15 cellular contexts compared by ENCODE assay signal in the genomic region with DNA sequence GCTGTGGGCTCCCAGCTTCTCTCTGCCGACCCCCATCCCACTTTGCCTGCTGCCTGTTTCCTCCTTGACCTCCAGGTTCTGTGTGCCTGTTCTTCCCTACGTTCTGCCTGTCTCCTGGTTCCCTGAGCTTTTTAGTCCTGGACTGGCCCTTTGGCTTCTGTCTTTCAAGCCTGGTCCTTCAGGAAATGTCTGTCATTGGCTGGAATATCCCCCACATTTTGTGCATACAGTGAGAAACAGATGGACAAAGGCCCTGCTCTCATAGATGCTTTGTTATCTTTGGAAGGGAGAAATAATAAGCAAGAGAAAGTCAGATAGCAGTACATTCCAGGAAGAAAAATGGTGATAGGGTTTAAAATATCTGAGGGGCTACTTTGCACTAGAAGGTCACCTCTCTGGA. TPM values are rescaled to one million over a fixed set of nuclear protein-coding genes. Genes with fewer than 3 reads are reported as not detected.
A peak's percentile ranks its signal among the peaks of the same experiment; 100 is the strongest.
DNase-seq lines count a peak whose midpoint lies in the region; ATAC-seq and TF ChIP-seq lines count a peak whose summit lies in the region.
"Had no signal": no experiment of that assay in that cellular context is flagged by ENCODE, and none has a peak within 500 bp of the region (broad histone marks: within the 10 kb centered on the region; RNA-seq: fewer than 3 reads in every experiment).

No MANE protein-coding gene starts in this region.

- H3K27me3 Mint-ChIP-seq in activated CD4-positive, alpha-beta T cell treated with anti-CD3 and anti-CD28 coated beads, Interleukin-2, amount 10 ng/mL, durations not matched to agents 24 days and 14 days, result peaks cover 3% of the 10 kb centered on the region
- no peaks in the 10 kb centered on the region for H3K27me3 Mint-ChIP-seq in activated CD4-positive, alpha-beta T cell treated with anti-CD3 and anti-CD28 coated beads, Interleukin-2, amount 10 ng/mL, durations not matched to agents 7 days and 5 days
- no peaks in the 10 kb centered on the region for H3K27me3 Mint-ChIP-seq in activated naive CD8-positive, alpha-beta T cell treated with anti-CD3 and anti-CD28 coated beads, Interleukin-2, amount 10 ng/mL, durations not matched to agents 7 days and 5 days

- H3K27ac Mint-ChIP-seq in activated CD4-positive, alpha-beta T cell treated with anti-CD3 and anti-CD28 coated beads, Interleukin-2, amount 10 ng/mL, durations not matched to agents 24 days and 14 days, result no peak overlapping the region
- H3K27ac Mint-ChIP-seq in activated CD4-positive, alpha-beta T cell treated with anti-CD3 and anti-CD28 coated beads, Interleukin-2, amount 10 ng/mL, durations not matched to agents 7 days and 5 days, result no peak overlapping the region
- peak overlapping the region; percentile 81 for H3K27ac Mint-ChIP-seq in activated naive CD8-positive, alpha-beta T cell treated with anti-CD3 and anti-CD28 coated beads, Interleukin-2, amount 10 ng/mL, durations not matched to agents 7 days and 5 days

- no peak overlapping the region for H3K4me3 ChIP-seq in sigmoid colon
- H3K4me3 ChIP-seq in adrenal gland, result no peak overlapping the region
- H3K4me3 ChIP-seq: thyroid gland had no signal

- no peaks in the 10 kb centered on the region for H3K9me3 Mint-ChIP-seq in activated CD4-positive, alpha-beta T cell treated with anti-CD3 and anti-CD28 coated beads, Interleukin-2, amount 10 ng/mL, durations not matched to agents 24 days and 14 days
- no peaks in the 10 kb centered on the region for H3K9me3 Mint-ChIP-seq in activated CD4-positive, alpha-beta T cell treated with anti-CD3 and anti-CD28 coated beads, Interleukin-2, amount 10 ng/mL, durations not matched to agents 7 days and 5 days
- H3K9me3 Mint-ChIP-seq in activated naive CD8-positive, alpha-beta T cell treated with anti-CD3 and anti-CD28 coated beads, Interleukin-2, amount 10 ng/mL, durations not matched to agents 7 days and 5 days, result no peaks in the 10 kb centered on the region

- CTCF ChIA-PET in activated CD4-positive, alpha-beta T cell treated with anti-CD3 and anti-CD28 coated beads, Interleukin-2, amount 10 ng/mL, durations not matched to agents 7 days and 5 days (lab: Charles Lee), result no interaction called here

- WGBS in sigmoid colon, 2 donors, result 92 to 93% methylated on average over 2 of the region's 2 CpGs
- 64 to 91% (median 84%) methylated on average over 2 of the region's 2 CpGs for WGBS in adrenal gland, 4 donors

- H3K4me1 Mint-ChIP-seq in activated CD4-positive, alpha-beta T cell treated with anti-CD3 and anti-CD28 coated beads, Interleukin-2, amount 10 ng/mL, durations not matched to agents 24 days and 14 days, result peaks cover 59% of the 10 kb centered on the region
- H3K4me1 Mint-ChIP-seq in activated CD4-positive, alpha-beta T cell treated with anti-CD3 and anti-CD28 coated beads, Interleukin-2, amount 10 ng/mL, durations not matched to agents 7 days and 5 days, result peaks cover 78% of the 10 kb centered on the region
- H3K4me1 Mint-ChIP-seq in activated naive CD8-positive, alpha-beta T cell treated with anti-CD3 and anti-CD28 coated beads, Interleukin-2, amount 10 ng/mL, durations not matched to agents 7 days and 5 days, result peaks cover 64% of the 10 kb centered on the region

- peak overlapping the region; percentile 35 for H3K4me3 Mint-ChIP-seq in activated CD4-positive, alpha-beta T cell treated with anti-CD3 and anti-CD28 coated beads, Interleukin-2, amount 10 ng/mL, durations not matched to agents 24 days and 14 days
- H3K4me3 Mint-ChIP-seq in activated CD4-positive, alpha-beta T cell treated with anti-CD3 and anti-CD28 coated beads, Interleukin-2, amount 10 ng/mL, durations not matched to agents 7 days and 5 days, result no peak overlapping the region
- H3K4me3 Mint-ChIP-seq in activated naive CD8-positive, alpha-beta T cell treated with anti-CD3 and anti-CD28 coated beads, Interleukin-2, amount 10 ng/mL, durations not matched to agents 7 days and 5 days, result no peak overlapping the region

- peaks cover 16% of the 10 kb centered on the region for H3K36me3 Mint-ChIP-seq in activated CD4-positive, alpha-beta T cell treated with anti-CD3 and anti-CD28 coated beads, Interleukin-2, amount 10 ng/mL, durations not matched to agents 24 days and 14 days (ENCODE audit: low read depth)
- peaks cover 45% of the 10 kb centered on the region for H3K36me3 Mint-ChIP-seq in activated CD4-positive, alpha-beta T cell treated with anti-CD3 and anti-CD28 coated beads, Interleukin-2, amount 10 ng/mL, durations not matched to agents 7 days and 5 days (ENCODE audit: low read depth)
- H3K36me3 Mint-ChIP-seq in activated naive CD8-positive, alpha-beta T cell treated with anti-CD3 and anti-CD28 coated beads, Interleukin-2, amount 10 ng/mL, durations not matched to agents 7 days and 5 days, result peaks cover 14% of the 10 kb centered on the region

- H3K9me3 ChIP-seq in sigmoid colon (no peaks in the 10 kb centered on the region), adrenal gland (replicated peaks in 1 of 3) (no peaks in the 10 kb centered on the region)
- H3K9me3 ChIP-seq: thyroid gland had no signal

- H3K27me3 ChIP-seq in sigmoid colon, result no peaks in the 10 kb centered on the region
- no peaks in the 10 kb centered on the region for H3K27me3 ChIP-seq in adrenal gland
- H3K27me3 ChIP-seq: thyroid gland had no signal

- TF ChIP-seq POLR2A in sigmoid colon (IDR thresholded peaks at IDR 0.05) (no peak), adrenal gland (IDR thresholded peaks at IDR 0.05) (no peak)

- ATAC-seq in activated naive CD8-positive, alpha-beta T cell treated with anti-CD3 and anti-CD28 coated beads, Interleukin-2, amount 10 ng/mL, durations not matched to agents 7 days and 5 days (ENCODE audit: low read depth), result no peak
- peak; percentile 1 for ATAC-seq in left ventricle myocardium superior
- ATAC-seq: Panc1 had no signal

- intact Hi-C loops in activated CD4-positive, alpha-beta T cell treated with anti-CD3 and anti-CD28 coated beads, Interleukin-2, amount 10 ng/mL, durations not matched to agents 24 days and 14 days (cut with micrococcal nuclease), result no loop called here
- intact Hi-C loops in left ventricle myocardium superior (cut with micrococcal nuclease) (no loop called here), sigmoid colon (cut with DNase I) (no loop called here), adrenal gland (cut with DNase I) (loop anchor here in 1 of 2 donors (10.0 kb wide), 1 partner anchor 145 kb away; no protein-coding TSS in a partner anchor)

- no peak for TF ChIP-seq EP300 in sigmoid colon (IDR thresholded peaks at IDR 0.05)

- H3K4me1 ChIP-seq in sigmoid colon (peaks cover 0 to 43% (median 21%) of the 10 kb centered on the region in 4 donors), adrenal gland (replicated peaks in 1 of 2) (peaks cover 3 to 42% of the 10 kb centered on the region in 2 donors)

- POLR2A ChIA-PET in activated CD4-positive, alpha-beta T cell treated with anti-CD3 and anti-CD28 coated beads, Interleukin-2, amount 10 ng/mL, durations not matched to agents 7 days and 5 days (lab: Charles Lee), result no interaction called here
- POLR2A ChIA-PET in activated naive CD8-positive, alpha-beta T cell treated with anti-CD3 and anti-CD28 coated beads, Interleukin-2, amount 10 ng/mL, durations not matched to agents 7 days and 5 days (lab: Charles Lee), result no interaction called here

- H3K27ac ChIP-seq in substantia nigra (ENCODE audit: low read depth, low read length, poor library complexity, severe bottlenecking) (peak overlapping the region; percentile 95), sigmoid colon (no peak overlapping the region), adrenal gland (no peak overlapping the region)
- H3K27ac ChIP-seq: 22Rv1, thyroid gland had no signal

- no peak for DNase-seq in activated CD4-positive, alpha-beta T cell treated with anti-CD3 and anti-CD28 coated beads, Interleukin-2, amount 10 ng/mL, durations not matched to agents 24 days and 14 days
- DNase-seq in activated CD4-positive, alpha-beta T cell treated with anti-CD3 and anti-CD28 coated beads, Interleukin-2, amount 10 ng/mL, durations not matched to agents 7 days and 5 days, result no peak
- no peak for DNase-seq in activated naive CD8-positive, alpha-beta T cell treated with anti-CD3 and anti-CD28 coated beads, Interleukin-2, amount 10 ng/mL, durations not matched to agents 7 days and 5 days
- no peak for DNase-seq in left ventricle myocardium superior
- no peak for DNase-seq in substantia nigra (lab: John Stamatoyannopoulos, UW)
- DNase-seq in sigmoid colon, result no peak
- no peak for DNase-seq in adrenal gland
- DNase-seq in NCI-H2107 treated with DMSO at 0.1 percent for 48 hours (lab: John Stamatoyannopoulos, UW; ENCODE audit: unreplicated experiment), result no peak
- DNase-seq: activated T-cell treated with anti-CD3 and anti-CD28 coated beads, Interleukin-2, amount 50 U/mL, for 1 hour; GDM1; Karpas-422; NCI-H526; thyroid gland had no signal

- no peaks in the 10 kb centered on the region for H3K36me3 ChIP-seq in sigmoid colon
- no peaks in the 10 kb centered on the region for H3K36me3 ChIP-seq in adrenal gland (replicated peaks in 1 of 2)
- H3K36me3 ChIP-seq: thyroid gland had no signal

- no peak for TF ChIP-seq CTCF in sigmoid colon (IDR thresholded peaks at IDR 0.05)
- no peak for TF ChIP-seq CTCF in adrenal gland (IDR thresholded peaks at IDR 0.05)

RNA-seq across cellular contexts. Expression of a gene that starts 5.7 kb away (rescaled TPM):
- 23.7 and 25.7 TPM in 2 replicates for total RNA-seq in activated CD4-positive, alpha-beta T cell treated with anti-CD3 and anti-CD28 coated beads, Interleukin-2, amount 10 ng/mL, durations not matched to agents 24 days and 14 days
- 10 to 100 TPM; 48.2 to 56.7 TPM for total RNA-seq in activated CD4-positive, alpha-beta T cell treated with anti-CD3 and anti-CD28 coated beads, Interleukin-2, amount 10 ng/mL, durations not matched to agents 7 days and 5 days
- 10 to 100 TPM; 66.3 to 70.9 TPM for total RNA-seq in activated naive CD8-positive, alpha-beta T cell treated with anti-CD3 and anti-CD28 coated beads, Interleukin-2, amount 10 ng/mL, durations not matched to agents 7 days and 5 days
- total RNA-seq in left ventricle myocardium superior, result 98.1 TPM
- 10 to 100 TPM; 28.9 to 42.4 (median 30.8) TPM for total RNA-seq in sigmoid colon
- 10 to 100 TPM in 1 of 3 donors, 1 to 10 TPM in 2; 3.0 to 30.3 (median 5.3) TPM for polyA plus RNA-seq in sigmoid colon
- total RNA-seq in adrenal gland, result 10 to 100 TPM; 27.9 to 47.9 (median 42.9) TPM
- 10 to 100 TPM in 1 of 3 donors, 1 to 10 TPM in 2; 2.9 to 20.0 (median 3.6) TPM for polyA plus RNA-seq in adrenal gland
